Comparison of ENCODE assay signal across 17 cellular contexts in genomic region chr1:232571523-232571922, GRCh38. TPM values are rescaled to one million over a fixed set of nuclear protein-coding genes. Genes with fewer than 3 reads are reported as not detected.
A peak's percentile ranks its signal among the peaks of the same experiment; 100 is the strongest.
DNase-seq lines count a peak whose midpoint lies in the region; ATAC-seq and TF ChIP-seq lines count a peak whose summit lies in the region.
"Had no signal": no experiment of that assay in that cellular context is flagged by ENCODE, and none has a peak within 500 bp of the region (broad histone marks: within the 10 kb centered on the region; RNA-seq: fewer than 3 reads in every experiment).

No MANE protein-coding gene starts in this region.

- H3K4me1 Mint-ChIP-seq in WTC11, result peaks cover 43% of the 10 kb centered on the region

- H3K9ac ChIP-seq in Karpas-422 (ENCODE audit: low read length) (no peak overlapping the region), mesendoderm (ENCODE audit: low read length) (no peak overlapping the region)

- POLR2A ChIA-PET in WTC11 (lab: Charles Lee), result interaction anchor here (0.7 kb wide), 1 partner anchor 26 kb away, joined by 4 read pairs; no protein-coding TSS in a partner anchor

- no peak overlapping the region for H4K5ac ChIP-seq in mesendoderm (ENCODE audit: low read length)

- no peak overlapping the region for H3K4me3 ChIP-seq in GM12865 (ENCODE audit: low read depth, low read length)
- H3K4me3 ChIP-seq in Karpas-422 (ENCODE audit: low read length), result no peak overlapping the region
- no peak overlapping the region for H3K4me3 ChIP-seq in mesendoderm (ENCODE audit: low read length)

- no peaks in the 10 kb centered on the region for H3K36me3 Mint-ChIP-seq in WTC11
- H3K36me3 Mint-ChIP-seq: T-cell had no signal

- no peaks in the 10 kb centered on the region for H3K9me3 Mint-ChIP-seq in WTC11
- H3K9me3 Mint-ChIP-seq: stimulated activated naive CD8-positive, alpha-beta T cell treated with anti-CD3 and anti-CD28 coated beads, Interleukin-15, Interleukin-2, amounts not matched to agents 100 ng/mL and 50 ng/mL, for 24 hours; T-cell had no signal

- no peaks in the 10 kb centered on the region for H4K20me1 ChIP-seq in Karpas-422 (ENCODE audit: insufficient read depth, low read depth, low read length)

- H3K27ac ChIP-seq in Karpas-422 (ENCODE audit: low read length) (no peak overlapping the region), mesendoderm (ENCODE audit: low read depth, low read length) (no peak overlapping the region)

- H3K27me3 ChIP-seq in Karpas-422 (ENCODE audit: low read length), result no peaks in the 10 kb centered on the region
- no peaks in the 10 kb centered on the region for H3K27me3 ChIP-seq in mesendoderm (ENCODE audit: insufficient read depth, low read length, poor library complexity)

- H3K9me3 ChIP-seq in Karpas-422 (ENCODE audit: low read length), result no peaks in the 10 kb centered on the region

- peaks cover 3% of the 10 kb centered on the region; the same call in 1 of the 2 replicates for H3K4me1 ChIP-seq in Karpas-422 (ENCODE audit: low read length)
- H3K4me1 ChIP-seq in mesendoderm (ENCODE audit: control insufficient read depth, low read depth, low read length), result peaks cover 19% of the 10 kb centered on the region

- no peaks in the 10 kb centered on the region; the same call in 1 of the 2 replicates for H3K27me3 Mint-ChIP-seq in WTC11 (ENCODE audit: low read depth)
- H3K27me3 Mint-ChIP-seq: stimulated activated naive CD8-positive, alpha-beta T cell treated with anti-CD3 and anti-CD28 coated beads, Interleukin-15, Interleukin-2, amounts not matched to agents 100 ng/mL and 50 ng/mL, for 24 hours; T-cell had no signal

- DNase-seq in GM12865 (ENCODE audit: low read depth) (peak; percentile 11), Karpas-422 (peak; percentile 43), WTC11 (ENCODE audit: low spot score) (no peak), mesendoderm (peak; percentile 63), NCI-H128 (lab: John Stamatoyannopoulos, UW; ENCODE audit: unreplicated experiment) (no peak), NOMO-1 treated with DMSO at 0.1 percent for 48 hours (lab: John Stamatoyannopoulos, UW; ENCODE audit: unreplicated experiment) (no peak)
- DNase-seq: activated CD4-positive, CD25-positive, alpha-beta regulatory T cell; activated effector memory CD4-positive, alpha-beta T cell treated with anti-CD3 and anti-CD28 coated beads, Interleukin-2, amount 50 U/mL, for 16 hours; dermis blood vessel endothelial cell; left cardiac atrium; NCI-H1092; RPMI8226; stimulated activated CD4-positive, alpha-beta T cell treated with anti-CD3 and anti-CD28 coated beads, Interleukin-12 subunit alpha, Interleukin-12 subunit beta, amount 100 ng/mL, for 4 hours; T-cell had no signal

- WGBS in mesendoderm (ENCODE audit: extremely low coverage, insufficient coverage, low lambda C conversion rate), result no CpG with 5 or more reads among the region's 5 CpGs

- H3K79me1 ChIP-seq in mesendoderm (ENCODE audit: low read length), result peaks cover 20% of the 10 kb centered on the region

- CTCF ChIA-PET in WTC11 (lab: Charles Lee), result no interaction called here

- H2AK5ac ChIP-seq in mesendoderm (ENCODE audit: low read length), result no peak overlapping the region

- no peak overlapping the region for H2BK15ac ChIP-seq in mesendoderm (replicated peaks; ENCODE audit: low read depth)

- H3K4me3 Mint-ChIP-seq in WTC11, result no peak overlapping the region
- H3K4me3 Mint-ChIP-seq: stimulated activated naive CD8-positive, alpha-beta T cell treated with anti-CD3 and anti-CD28 coated beads, Interleukin-15, Interleukin-2, amounts not matched to agents 100 ng/mL and 50 ng/mL, for 24 hours; T-cell had no signal

- no peak overlapping the region for H2BK5ac ChIP-seq in mesendoderm (ENCODE audit: low read length)

- H3K27ac Mint-ChIP-seq in WTC11, result peak overlapping the region; percentile 31; the same call in 1 of the 2 replicates
- H3K27ac Mint-ChIP-seq: stimulated activated naive CD8-positive, alpha-beta T cell treated with anti-CD3 and anti-CD28 coated beads, Interleukin-15, Interleukin-2, amounts not matched to agents 100 ng/mL and 50 ng/mL, for 24 hours; T-cell had no signal

- H2AFZ ChIP-seq in Karpas-422 (ENCODE audit: low read length), result no peak overlapping the region

- no peak overlapping the region for H2BK120ac ChIP-seq in mesendoderm (ENCODE audit: low read depth, low read length)

- no peaks in the 10 kb centered on the region for H3K9me2 ChIP-seq in Karpas-422 (replicated peaks; ENCODE audit: insufficient read depth, low read length)

- H3K56ac ChIP-seq in mesendoderm (ENCODE audit: low read length), result no peak overlapping the region

- H3K4ac ChIP-seq in mesendoderm (ENCODE audit: low read depth, low read length), result peak overlapping the region; percentile 98

- H3K36me3 ChIP-seq in Karpas-422 (ENCODE audit: insufficient read depth, low read length), result no peaks in the 10 kb centered on the region
- no peaks in the 10 kb centered on the region for H3K36me3 ChIP-seq in mesendoderm (ENCODE audit: control insufficient read depth, insufficient read depth, low read length)

- peak overlapping the region; percentile 13 for H3K18ac ChIP-seq in mesendoderm (ENCODE audit: low read length)

- no peaks in the 10 kb centered on the region for H3K79me2 ChIP-seq in Karpas-422 (ENCODE audit: low read length)
- peaks cover 48% of the 10 kb centered on the region for H3K79me2 ChIP-seq in mesendoderm (ENCODE audit: control insufficient read depth, insufficient read depth, low read length)

- no peak overlapping the region for H4K8ac ChIP-seq in mesendoderm (ENCODE audit: low read depth, low read length)

- H3K23ac ChIP-seq in mesendoderm (ENCODE audit: low read length), result no peak overlapping the region

- H3K4me2 ChIP-seq in Karpas-422 (ENCODE audit: low read depth, low read length, poor library complexity, severe bottlenecking) (no peak overlapping the region), mesendoderm (ENCODE audit: low read length) (no peak overlapping the region)

- no peak for TF ChIP-seq CTCF in GM12865 (IDR thresholded peaks at IDR 0.05; ENCODE audit: insufficient read depth, low read depth, low read length, missing control alignments)
- TF ChIP-seq CTCF in WTC11 (IDR thresholded peaks at IDR 0.05), result no peak

- peak; percentile 67 for ATAC-seq in WTC11
- ATAC-seq in HG02798 (IDR thresholded peaks at IDR 0.05; ENCODE audit: poor library complexity, unreplicated experiment), result no peak
- ATAC-seq: T-cell had no signal

TF ChIP-seq in WTC11, 78 proteins besides CTCF, POLR2A, EP300 and RAD21:
- TF ChIP-seq PRDM15 (CRISPR knock-in tag; IDR thresholded peaks at IDR 0.05) (peak; percentile 68), IRF1 (CRISPR knock-in tag; IDR thresholded peaks at IDR 0.05) (no peak), RORB (CRISPR knock-in tag; IDR thresholded peaks at IDR 0.05) (no peak)

RNA-seq across cellular contexts. Expression of gene SIPA1L2, which starts 58.4 kb away (rescaled TPM):
- 0.04 TPM in 1 of 2 replicates, not detected in the other for total RNA-seq in Karpas-422 (2014; rRNA removed; shearing (Covaris generic); ENCODE audit: low replicate concordance)
- 10.9 to 14.3 TPM (median 11.6 TPM) in 3 replicates for total RNA-seq in WTC11 (2021)
- 31.7 TPM for polyA plus RNA-seq in mesendoderm (2013, experiment 1 of 2)
- polyA plus RNA-seq in mesendoderm (2013, experiment 2 of 2), result 33.6 TPM
- total RNA-seq: G401 had no signal

Comparison
In these comparisons a context has a peak if more than half of its experiments do, and no peak if none do; other contexts are left out.
1. DNase-seq: peak in GM12865 (single experiment), Karpas-422 (single experiment) and mesendoderm (single experiment); none in WTC11 (single experiment), NCI-H128 (single experiment) and NOMO-1 treated with DMSO at 0.1 percent for 48 hours (single experiment).
2. RNA of gene SIPA1L2, which starts 58.4 kb away (total RNA-seq): 10.9 to 14.3 TPM in WTC11; 0.04 TPM in Karpas-422; every median in the first group is over 10 times any median in the second.